In the genomic region with DNA sequence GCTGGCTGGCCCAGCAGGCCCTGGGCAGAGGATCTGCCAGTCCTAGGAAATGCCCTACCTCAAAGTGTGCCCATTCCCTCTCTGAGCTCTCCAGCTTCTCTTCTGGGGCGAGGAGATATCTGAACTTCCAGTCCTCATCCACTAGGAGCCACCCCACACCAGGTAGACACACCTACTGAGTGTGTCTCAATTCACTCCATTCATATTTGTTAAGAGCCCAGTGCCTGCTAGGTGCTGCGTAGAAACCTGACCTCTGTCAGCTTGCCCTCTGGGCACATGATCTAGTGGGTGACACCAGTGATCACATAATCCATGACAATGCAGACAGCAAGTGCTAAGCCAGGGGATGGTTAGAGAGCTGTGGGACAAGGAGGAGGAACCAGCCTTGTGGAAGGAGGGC, we compare ENCODE assay signal across 11 cellular contexts.
DNase-seq lines count a peak whose midpoint lies in the region; TF ChIP-seq lines count a peak whose summit lies in the region.
"Had no signal": no experiment of that assay in that cellular context is flagged by ENCODE, and none has a peak within 500 bp of the region (broad histone marks: within the 10 kb centered on the region; RNA-seq: fewer than 3 reads in every experiment).

No MANE protein-coding gene starts in this region.

- no peak overlapping the region for H3K4me3 ChIP-seq in CD4-positive, alpha-beta memory T cell (ENCODE audit: low read length in 2 of 2)
- H3K4me3 ChIP-seq: spleen had no signal

- POLR2A ChIA-PET in CD4-positive, alpha-beta memory T cell (lab: Charles Lee; ENCODE audit: partially characterized antibody): no interaction called here

- in situ Hi-C loops in SK-MEL-5 (cut with HindIII; ENCODE audit: low pct_unique_long_range_greater_than_20kb, low sequenced_read_pairs): no loop called here

- no peak overlapping the region for H3K27ac ChIP-seq in CD4-positive, alpha-beta memory T cell (ENCODE audit: low read depth, low read length)
- H3K27ac ChIP-seq: spleen had no signal

- no peaks in the 10 kb centered on the region for H3K27me3 ChIP-seq in CD4-positive, alpha-beta memory T cell (ENCODE audit: insufficient read depth, low read length)

- no peak overlapping the region for H3K4me3 Mint-ChIP-seq in activated naive CD4-positive, alpha-beta T cell treated with anti-CD3 and anti-CD28 coated beads for 36 hours
- H3K4me3 Mint-ChIP-seq in endothelial cell (ENCODE audit: unreplicated experiment): no peak overlapping the region
- H3K4me3 Mint-ChIP-seq in CD4-positive, alpha-beta memory T cell: no peak overlapping the region

- H3K9me3 Mint-ChIP-seq in activated naive CD4-positive, alpha-beta T cell treated with anti-CD3 and anti-CD28 coated beads for 36 hours: no peaks in the 10 kb centered on the region
- no peaks in the 10 kb centered on the region for H3K9me3 Mint-ChIP-seq in endothelial cell (ENCODE audit: unreplicated experiment)
- no peaks in the 10 kb centered on the region for H3K9me3 Mint-ChIP-seq in CD4-positive, alpha-beta memory T cell

- H3K36me3 Mint-ChIP-seq in activated naive CD4-positive, alpha-beta T cell treated with anti-CD3 and anti-CD28 coated beads for 36 hours (ENCODE audit: low read depth): no peaks in the 10 kb centered on the region
- H3K36me3 Mint-ChIP-seq in endothelial cell (ENCODE audit: low read depth, unreplicated experiment): peaks cover 4% of the 10 kb centered on the region
- H3K36me3 Mint-ChIP-seq in CD4-positive, alpha-beta memory T cell: no peaks in the 10 kb centered on the region

- H3K4me1 Mint-ChIP-seq in activated naive CD4-positive, alpha-beta T cell treated with anti-CD3 and anti-CD28 coated beads for 36 hours (ENCODE audit: low read depth): no peaks in the 10 kb centered on the region
- peaks cover 7% of the 10 kb centered on the region for H3K4me1 Mint-ChIP-seq in endothelial cell (ENCODE audit: unreplicated experiment)
- no peaks in the 10 kb centered on the region for H3K4me1 Mint-ChIP-seq in CD4-positive, alpha-beta memory T cell

- no peaks in the 10 kb centered on the region for H3K4me1 ChIP-seq in CD4-positive, alpha-beta memory T cell (ENCODE audit: insufficient read depth, low read length)

- no peaks in the 10 kb centered on the region for H3K36me3 ChIP-seq in CD4-positive, alpha-beta memory T cell (ENCODE audit: insufficient read depth, low read length)
- H3K36me3 ChIP-seq: spleen had no signal

- H3K9me3 ChIP-seq in CD4-positive, alpha-beta memory T cell (ENCODE audit: control insufficient read depth in 1 of 2, low read length in 2 of 2): no peaks in the 10 kb centered on the region
- H3K9me3 ChIP-seq: spleen had no signal

- DNase-seq in activated naive CD4-positive, alpha-beta T cell treated with anti-CD3 and anti-CD28 coated beads for 36 hours: peak; percentile 12
- no peak for DNase-seq in activated naive CD4-positive, alpha-beta T cell (lab: John Stamatoyannopoulos, UW)
- peak; percentile 27 for DNase-seq in SK-MEL-5 (ENCODE audit: low read depth, low spot score)
- DNase-seq in kidney tubule cell (ENCODE audit: low spot score): peak; percentile 15
- no peak for DNase-seq in occipital lobe (lab: John Stamatoyannopoulos, UW)
- no peak for DNase-seq in endothelial cell (ENCODE audit: low spot score)
- no peak for DNase-seq in CD4-positive, alpha-beta memory T cell
- DNase-seq in stimulated activated CD4-positive, alpha-beta T cell treated with anti-CD3 and anti-CD28 coated beads, Interleukin-4, amount 100 ng/mL, for 4 hours: no peak
- DNase-seq: activated CD4-positive, CD25-positive, alpha-beta regulatory T cell; activated gamma-delta T cell treated with Interleukin-2 at 50 U/mL for 16 hours; spleen had no signal

- no peak overlapping the region for H3K27ac Mint-ChIP-seq in activated naive CD4-positive, alpha-beta T cell treated with anti-CD3 and anti-CD28 coated beads for 36 hours
- H3K27ac Mint-ChIP-seq in endothelial cell (ENCODE audit: unreplicated experiment): no peak overlapping the region
- H3K27ac Mint-ChIP-seq in CD4-positive, alpha-beta memory T cell: no peak overlapping the region

- TF ChIP-seq CTCF in endothelial cell (IDR thresholded peaks at IDR 0.05; ENCODE audit: unreplicated experiment): no peak

- CTCF ChIA-PET in activated naive CD4-positive, alpha-beta T cell treated with anti-CD3 and anti-CD28 coated beads for 36 hours (lab: Charles Lee): no interaction called here
- CTCF ChIA-PET in CD4-positive, alpha-beta memory T cell (lab: Charles Lee; ENCODE audit: partially characterized antibody): no interaction called here

- intact Hi-C loops in activated naive CD4-positive, alpha-beta T cell treated with anti-CD3 and anti-CD28 coated beads for 36 hours (cut with micrococcal nuclease): no loop called here
- intact Hi-C loops in CD4-positive, alpha-beta memory T cell (cut with micrococcal nuclease): no loop called here

- peaks cover 5% of the 10 kb centered on the region for H3K27me3 Mint-ChIP-seq in activated naive CD4-positive, alpha-beta T cell treated with anti-CD3 and anti-CD28 coated beads for 36 hours (ENCODE audit: low read depth)
- peaks cover 9% of the 10 kb centered on the region for H3K27me3 Mint-ChIP-seq in endothelial cell (ENCODE audit: unreplicated experiment)
- peaks cover 29 to 31% of the 10 kb centered on the region in 2 donors for H3K27me3 Mint-ChIP-seq in CD4-positive, alpha-beta memory T cell

Comparison
In these comparisons a context has a peak if more than half of its experiments do, and no peak if none do; other contexts are left out.
1. DNase-seq: peak in activated naive CD4-positive, alpha-beta T cell treated with anti-CD3 and anti-CD28 coated beads for 36 hours (single experiment), SK-MEL-5 (single experiment) and kidney tubule cell (single experiment); none in activated naive CD4-positive, alpha-beta T cell (0 of 4), occipital lobe (single experiment), endothelial cell (single experiment), CD4-positive, alpha-beta memory T cell (0 of 5) and stimulated activated CD4-positive, alpha-beta T cell treated with anti-CD3 and anti-CD28 coated beads, Interleukin-4, amount 100 ng/mL, for 4 hours (0 of 2).